In genomic region chr18:35969676-35970075, GRCh38 we compare ENCODE assay signal across 1 cellular context.
TF ChIP-seq lines count a peak whose summit lies in the region.

No MANE protein-coding gene starts in this region.

TF ChIP-seq in GM12878, 131 proteins besides CTCF, POLR2A, EP300 and RAD21 (continued from another document):
- TF ChIP-seq RCOR1 (conservative IDR thresholded peaks at IDR 0.05; ENCODE audit: low read depth, low read length) (no peak), KLF5 (IDR thresholded peaks at IDR 0.05; ENCODE audit: partially characterized antibody) (no peak), TBL1XR1 (IDR thresholded peaks at IDR 0.05; ENCODE audit: low read depth, low read length) (no peak), NKRF (conservative IDR thresholded peaks at IDR 0.05) (no peak), POLR2AphosphoS2 (IDR thresholded peaks at IDR 0.05; ENCODE audit: low read depth, low read length) (no peak), RBBP5 (conservative IDR thresholded peaks at IDR 0.05) (no peak), CHD2 (IDR thresholded peaks at IDR 0.05; ENCODE audit: borderline replicate concordance, low read depth, low read length) (no peak), GATAD2B (conservative IDR thresholded peaks at IDR 0.05; ENCODE audit: low read depth) (no peak), MYB (IDR thresholded peaks at IDR 0.05; ENCODE audit: borderline replicate concordance, low read depth, low read length) (no peak), MXI1 (IDR thresholded peaks at IDR 0.05; ENCODE audit: low read depth, low read length) (no peak), ZZZ3 (IDR thresholded peaks at IDR 0.05; ENCODE audit: control insufficient read depth, insufficient read length, low read depth) (no peak), IRF5 (IDR thresholded peaks at IDR 0.05; ENCODE audit: borderline replicate concordance) (no peak), IRF4 (IDR thresholded peaks at IDR 0.05; ENCODE audit: low read depth, low read length) (no peak), EED (IDR thresholded peaks at IDR 0.05; ENCODE audit: low read depth) (no peak)
TF ChIP-seq in GM12878: peak in this region for 0.
